Comparison of ENCODE assay signal across 10 cellular contexts in genomic region chr3:112984485-112984884, GRCh38. TPM values are rescaled to one million over a fixed set of nuclear protein-coding genes. Genes with fewer than 3 reads are reported as not detected.
DNase-seq lines count a peak whose midpoint lies in the region; ATAC-seq, FAIRE-seq and TF ChIP-seq lines count a peak whose summit lies in the region.
"Had no signal": no experiment of that assay in that cellular context is flagged by ENCODE, and none has a peak within 500 bp of the region (broad histone marks: within the 10 kb centered on the region; RNA-seq: fewer than 3 reads in every experiment).

No MANE protein-coding gene starts in this region.

- TF ChIP-seq CTCF in pancreas (IDR thresholded peaks at IDR 0.05) = no peak

- no peak overlapping the region for H3K9ac ChIP-seq in adipocyte (ENCODE audit: low read length)

- H3K27ac ChIP-seq in pancreas = no peak overlapping the region

- ATAC-seq in GM18861 (IDR thresholded peaks at IDR 0.05; ENCODE audit: unreplicated experiment) (no peak), pancreas (no peak)

- intact Hi-C loops in pancreas (cut with DNase I) = loop anchor here in 1 of 3 donors (10.0 kb wide), 1 partner anchor 340 kb away; the partner anchor contains the start of gene CCDC80

- H3K36me3 ChIP-seq in adipocyte (ENCODE audit: control insufficient read depth, insufficient read depth, low read length, severe bottlenecking) = no peaks in the 10 kb centered on the region
- H3K36me3 ChIP-seq in pancreas = no peaks in the 10 kb centered on the region

- H3K27me3 ChIP-seq in adipocyte (replicated peaks; ENCODE audit: control insufficient read depth, insufficient read depth, low read length) (no peaks in the 10 kb centered on the region), pancreas (no peaks in the 10 kb centered on the region)

- no peaks in the 10 kb centered on the region for H3K4me1 ChIP-seq in adipocyte (ENCODE audit: control insufficient read depth, insufficient read depth, low read length)
- peaks cover 0 to 3% (median 0%) of the 10 kb centered on the region in 3 donors for H3K4me1 ChIP-seq in pancreas

- H3K4me3 ChIP-seq in adipocyte (ENCODE audit: low read length) (no peak overlapping the region), pancreas (no peak overlapping the region)

- no peak for FAIRE-seq in pancreas (lab: Jason Lieb, UNC)
- FAIRE-seq: keratinocyte, TTC549 had no signal

- 74 to 86% methylated on average over 2 of the region's 2 CpGs for WGBS in pancreas, 2 donors

- no peaks in the 10 kb centered on the region for H3K9me3 ChIP-seq in adipocyte (ENCODE audit: control insufficient read depth, low read length)
- no peaks in the 10 kb centered on the region for H3K9me3 ChIP-seq in pancreas

- peak; percentile 44 for DNase-seq in activated CD8-positive, alpha-beta memory T cell treated with anti-CD3 and anti-CD28 coated beads, Interleukin-2, amount 50 U/mL, for 4 hours
- DNase-seq in activated CD8-positive, alpha-beta memory T cell treated with anti-CD3 and anti-CD28 coated beads for 24 hours = no peak
- DNase-seq in NCI-H1436 treated with DMSO at 0.1 percent for 48 hours (lab: John Stamatoyannopoulos, UW) (peak; percentile 7), adipocyte (ENCODE audit: low read depth) (peak; percentile 33), iPS-NIHi7 (ENCODE audit: extremely low spot score) (no peak), pancreas (no peak)
- peak; percentile 19 for DNase-seq in stimulated activated CD8-positive, alpha-beta memory T cell treated with anti-CD3 and anti-CD28 coated beads, Interleukin-15, amount 100 ng/mL, for 1 hour (ENCODE audit: low read depth)

RNA-seq across cellular contexts. Expression of gene GTPBP8, which starts 6.3 kb away (rescaled TPM):
- total RNA-seq in pancreas = 10 to 100 TPM in 1 of 6 donors, 1 to 10 TPM in 5; 4.0 to 14.0 (median 7.8) TPM
- polyA plus RNA-seq in pancreas = 1 to 10 TPM; 3.6 to 6.2 TPM

RNA-seq across cellular contexts. Expression of gene CD200R1, which starts 9.6 kb away (rescaled TPM):
- under 1 TPM in 4 of 6 donors, not detected in 2; 0.19 to 0.93 (median 0.29) TPM for total RNA-seq in pancreas
- under 1 TPM in 1 of 2 donors, not detected in 1; 0.05 TPM for polyA plus RNA-seq in pancreas

Comparison
In these comparisons a context has a peak if more than half of its experiments do, and no peak if none do; other contexts are left out.
1. DNase-seq: peak in activated CD8-positive, alpha-beta memory T cell treated with anti-CD3 and anti-CD28 coated beads, Interleukin-2, amount 50 U/mL, for 4 hours (single experiment), NCI-H1436 treated with DMSO at 0.1 percent for 48 hours (single experiment), adipocyte (single experiment) and stimulated activated CD8-positive, alpha-beta memory T cell treated with anti-CD3 and anti-CD28 coated beads, Interleukin-15, amount 100 ng/mL, for 1 hour (single experiment); none in activated CD8-positive, alpha-beta memory T cell treated with anti-CD3 and anti-CD28 coated beads for 24 hours (single experiment), iPS-NIHi7 (single experiment) and pancreas (0 of 6).